8 cellular contexts compared by ENCODE assay signal in genomic region chr1:33256335-33256700, GRCh38. TPM values are rescaled to one million over a fixed set of nuclear protein-coding genes. Genes with fewer than 3 reads are reported as not detected.
DNase-seq lines count a peak whose midpoint lies in the region; ATAC-seq and TF ChIP-seq lines count a peak whose summit lies in the region.

ZNF362 (plus strand) TSS chr1:33256492; CDS start chr1:33270575, 14,083 bp downstream.

- H3K4me1 Mint-ChIP-seq in T-helper 2 cell treated with Interferon-gamma antibody and Interleukin-4, amounts not matched to agents 5 μg/mL and 100 μg/mL, for 36 hours (ENCODE audit: low read depth): peaks cover 33% of the 10 kb centered on the region

- H2AFZ ChIP-seq in KMS-11 (ENCODE audit: low read depth): peak within 1 kb of the TSS; percentile 77

- H3K4me1 ChIP-seq in A673 (ENCODE audit: insufficient read depth, low read length, poor library complexity, severe bottlenecking): peaks cover 15% of the 10 kb centered on the region
- no peaks in the 10 kb centered on the region for H3K4me1 ChIP-seq in KMS-11 (ENCODE audit: low read depth, poor library complexity, severe bottlenecking)
- peaks cover 55% of the 10 kb centered on the region for H3K4me1 ChIP-seq in left ventricle myocardium inferior
- H3K4me1 ChIP-seq in prostate gland (replicated peaks): no peaks in the 10 kb centered on the region

- no peaks in the 10 kb centered on the region for H3K9me3 Mint-ChIP-seq in T-helper 2 cell treated with Interferon-gamma antibody and Interleukin-4, amounts not matched to agents 5 μg/mL and 100 μg/mL, for 36 hours

- H3K27ac ChIP-seq in A673 (ENCODE audit: low read depth, low read length, poor library complexity, severe bottlenecking) (peak within 1 kb of the TSS; percentile 94), KMS-11 (peak within 1 kb of the TSS; percentile 10; the same call in 1 of the 2 replicates), angular gyrus (ENCODE audit: low read depth, low read length) (peak within 1 kb of the TSS; percentile 82), left ventricle myocardium inferior (replicated peaks) (peak within 1 kb of the TSS; percentile 98), prostate gland (peak within 1 kb of the TSS; percentile 98 to 99)

- no peaks in the 10 kb centered on the region for H3K79me2 ChIP-seq in KMS-11 (ENCODE audit: insufficient read depth, low read depth)

- H3K4me2 ChIP-seq in KMS-11: peak within 1 kb of the TSS; percentile 82

- H3K36me3 Mint-ChIP-seq in T-helper 2 cell treated with Interferon-gamma antibody and Interleukin-4, amounts not matched to agents 5 μg/mL and 100 μg/mL, for 36 hours (ENCODE audit: low read depth): peaks cover 10% of the 10 kb centered on the region

- no peaks in the 10 kb centered on the region for H3K36me3 ChIP-seq in A673 (ENCODE audit: insufficient read depth, low read length, poor library complexity, severe bottlenecking)
- no peaks in the 10 kb centered on the region for H3K36me3 ChIP-seq in KMS-11 (ENCODE audit: insufficient read depth)
- no peaks in the 10 kb centered on the region for H3K36me3 ChIP-seq in left ventricle myocardium inferior
- H3K36me3 ChIP-seq in prostate gland: no peaks in the 10 kb centered on the region

- peak within 1 kb of the TSS; percentile 69; the same call in 1 of the 2 replicates for H3K9ac ChIP-seq in KMS-11

- no peak for TF ChIP-seq CTCF in A673 (conservative IDR thresholded peaks at IDR 0.05; ENCODE audit: low read depth, low read length)
- no peak for TF ChIP-seq CTCF in KMS-11 (conservative IDR thresholded peaks at IDR 0.05; ENCODE audit: low read depth, low read length)
- peak; percentile 13 for TF ChIP-seq CTCF in left ventricle myocardium inferior (IDR thresholded peaks at IDR 0.05; ENCODE audit: borderline replicate concordance)
- no peak for TF ChIP-seq CTCF in prostate gland (IDR thresholded peaks at IDR 0.05)

- DNase-seq in A673 (ENCODE audit: low spot score) (peak; percentile 79), left ventricle myocardium inferior (peak; percentile 65), prostate gland (ENCODE audit: low spot score) (peak; percentile 21), ureter (ENCODE audit: low spot score) (peak; percentile 67)
- DNase-seq in T-helper 2 cell treated with Interferon-gamma antibody and Interleukin-4, amounts not matched to agents 5 μg/mL and 100 μg/mL, for 36 hours (ENCODE audit: low spot score): peak; percentile 65

- intact Hi-C loops in A673 (cut with micrococcal nuclease; ENCODE audit: unreplicated experiment): no loop called here
- intact Hi-C loops in left ventricle myocardium inferior (cut with micrococcal nuclease): no loop called here
- intact Hi-C loops in prostate gland (cut with DNase I): loop anchor here (5.0 kb wide), 1 partner anchor 76 kb away; no protein-coding TSS in a partner anchor

- H3K27me3 ChIP-seq in A673 (replicated peaks; ENCODE audit: insufficient read depth, low read depth, low read length, poor library complexity) (no peaks in the 10 kb centered on the region), KMS-11 (ENCODE audit: insufficient read depth, low read depth) (no peaks in the 10 kb centered on the region; the same call in 1 of the 2 replicates), left ventricle myocardium inferior (ENCODE audit: low read depth) (no peaks in the 10 kb centered on the region), prostate gland (replicated peaks; ENCODE audit: insufficient read depth) (no peaks in the 10 kb centered on the region)

- H3K27me3 Mint-ChIP-seq in T-helper 2 cell treated with Interferon-gamma antibody and Interleukin-4, amounts not matched to agents 5 μg/mL and 100 μg/mL, for 36 hours (ENCODE audit: low read depth): peaks cover 5% of the 10 kb centered on the region

- TF ChIP-seq POLR2A in prostate gland (IDR thresholded peaks at IDR 0.05): no peak

- no TSS peak for BruUV-seq in A673 (replicated peaks; lab: Mats Ljungman, UMichigan)

- H3K9me3 ChIP-seq in A673 (ENCODE audit: low read depth, low read length, poor library complexity, severe bottlenecking): no peaks in the 10 kb centered on the region
- H3K9me3 ChIP-seq in left ventricle myocardium inferior (replicated peaks): no peaks in the 10 kb centered on the region
- no peaks in the 10 kb centered on the region for H3K9me3 ChIP-seq in prostate gland

- no peaks in the 10 kb centered on the region for H4K20me1 ChIP-seq in KMS-11 (ENCODE audit: insufficient read depth)

- POLR2A ChIA-PET in A673 (lab: Charles Lee; ENCODE audit: low non-redundant PET): no interaction called here

- WGBS in prostate gland: under 1% methylated on average over 38 of the region's 61 CpGs

- CTCF ChIA-PET in A673 (lab: Charles Lee): no interaction called here

- H3K4me3 Mint-ChIP-seq in T-helper 2 cell treated with Interferon-gamma antibody and Interleukin-4, amounts not matched to agents 5 μg/mL and 100 μg/mL, for 36 hours: peak within 1 kb of the TSS; percentile 99

- H3K27ac Mint-ChIP-seq in T-helper 2 cell treated with Interferon-gamma antibody and Interleukin-4, amounts not matched to agents 5 μg/mL and 100 μg/mL, for 36 hours: peak within 1 kb of the TSS; percentile 98

- ATAC-seq in GM18867 (IDR thresholded peaks at IDR 0.05; ENCODE audit: unreplicated experiment): peak; percentile 68

- H3K4me3 ChIP-seq in A673 (ENCODE audit: low read depth, low read length, poor library complexity, severe bottlenecking) (peak within 1 kb of the TSS; percentile 86), KMS-11 (IDR thresholded peaks at IDR 0.05; ENCODE audit: insufficient read depth, low read depth, low read length) (peak within 1 kb of the TSS; percentile 36), left ventricle myocardium inferior (peak within 1 kb of the TSS; percentile 88), prostate gland (peak within 1 kb of the TSS; percentile 58 to 61)

RNA-seq across cellular contexts. Expression of gene ZNF362, which starts in this region (rescaled TPM):
- total RNA-seq in A673 (2021): 40.1 and 55.7 TPM in 2 replicates
- total RNA-seq in left ventricle myocardium inferior: 32.4 TPM
- 10 to 100 TPM; 45.0 to 52.0 TPM for total RNA-seq in prostate gland
- total RNA-seq in ureter: 53.7 TPM

Comparison
In these comparisons a context has a peak if more than half of its experiments do, and no peak if none do; other contexts are left out.
1. Peak in every context shown above with its lines: DNase-seq, ATAC-seq, H3K4me3 ChIP-seq and H3K27ac ChIP-seq.
2. DNase-seq: peak in every context shown above with its lines; median percentile 79 in A673; 67 in ureter; 65 in T-helper 2 cell treated with Interferon-gamma antibody and Interleukin-4, amounts not matched to agents 5 μg/mL and 100 μg/mL, for 36 hours; 65 in left ventricle myocardium inferior; 21 in prostate gland.
3. H3K27ac ChIP-seq: peak in every context shown above with its lines; median percentile 98 in prostate gland; 98 in left ventricle myocardium inferior; 94 in A673; 82 in angular gyrus; 10 in KMS-11.
4. H3K4me3 ChIP-seq: peak in every context shown above with its lines; median percentile 88 in left ventricle myocardium inferior; 86 in A673; 60 in prostate gland; 36 in KMS-11.